ENCODE assay signal across 8 cellular contexts in the genomic region with DNA sequence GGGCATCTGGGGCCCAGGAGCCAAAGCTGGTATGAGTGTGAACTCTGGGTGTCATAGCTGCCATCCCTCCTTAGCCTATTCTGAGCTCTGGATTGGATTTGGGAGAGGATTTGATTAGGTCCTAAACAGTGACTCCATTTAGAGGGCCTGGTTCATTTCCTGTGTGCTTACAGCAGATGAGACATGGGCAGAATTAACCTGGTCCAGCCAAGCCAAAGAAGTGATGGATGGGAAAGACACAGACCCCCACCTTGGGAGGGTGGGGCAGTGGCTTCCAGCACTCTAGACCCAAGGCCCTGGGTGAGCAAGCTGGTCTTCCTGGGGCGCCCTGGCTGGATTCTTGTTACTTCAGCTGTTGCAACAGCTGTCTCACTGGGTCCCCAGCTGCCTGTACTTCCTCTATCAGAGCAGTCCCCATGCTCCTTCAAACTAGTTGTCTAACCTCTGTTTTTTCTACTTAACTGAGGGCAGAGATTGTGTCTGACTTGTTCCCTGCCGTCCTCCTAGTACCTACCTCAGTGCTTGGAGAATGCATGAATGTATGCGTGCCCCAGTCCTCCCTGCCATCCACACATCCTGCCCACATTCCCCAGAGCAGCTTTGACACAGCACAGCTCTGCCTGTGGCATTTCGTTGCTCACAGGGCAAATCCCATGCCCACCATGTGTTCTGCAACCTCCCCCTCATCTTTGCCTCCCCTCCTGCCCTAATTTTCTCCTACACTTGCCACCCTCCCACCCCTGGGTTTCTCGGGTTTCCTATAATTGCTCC.
A peak's percentile ranks its signal among the peaks of the same experiment; 100 is the strongest.
DNase-seq lines count a peak whose midpoint lies in the region; ATAC-seq and TF ChIP-seq lines count a peak whose summit lies in the region.

No MANE protein-coding gene starts in this region.

- peak; percentile 12 for ATAC-seq in HG03196 (IDR thresholded peaks at IDR 0.05; ENCODE audit: unreplicated experiment)
- ATAC-seq in naive thymus-derived CD8-positive, alpha-beta T cell: peak; percentile 8 to 9

- H3K27me3 Mint-ChIP-seq in naive thymus-derived CD8-positive, alpha-beta T cell: no peaks in the 10 kb centered on the region

- DNase-seq in activated naive CD4-positive, alpha-beta T cell treated with Interleukin-2 at 50 U/mL for 16 hours: peak; percentile 9
- DNase-seq in activated naive CD4-positive, alpha-beta T cell (lab: John Stamatoyannopoulos, UW): no peak
- DNase-seq in SHP77 treated with DMSO at 0.1 percent for 48 hours (lab: John Stamatoyannopoulos, UW): peak; percentile 17
- DNase-seq in choroid plexus epithelial cell (ENCODE audit: low read depth): peak; percentile 60
- DNase-seq in naive thymus-derived CD8-positive, alpha-beta T cell: peak in 2 of 10 donors; percentile 11 to 17
- no peak for DNase-seq in midbrain (lab: John Stamatoyannopoulos, UW)
- no peak for DNase-seq in HuH-7 (ENCODE audit: low spot score)

- H3K4me3 Mint-ChIP-seq in naive thymus-derived CD8-positive, alpha-beta T cell: peak overlapping the region; percentile 49 to 92 (median 80)

- no peak overlapping the region for H3K4me3 ChIP-seq in choroid plexus epithelial cell (ENCODE audit: low read depth, low read length)

- H3K9me3 Mint-ChIP-seq in naive thymus-derived CD8-positive, alpha-beta T cell: no peaks in the 10 kb centered on the region

- POLR2A ChIA-PET in naive thymus-derived CD8-positive, alpha-beta T cell (lab: Charles Lee): interaction anchor here (0.6 to 5.3 kb wide), 16 partner anchors 10 to 1350 kb away, joined by 3 to 72 read pairs (median 6); a partner anchor contains a TSS

- peaks cover 42 to 86% (median 80%) of the 10 kb centered on the region in 4 donors for H3K4me1 Mint-ChIP-seq in naive thymus-derived CD8-positive, alpha-beta T cell

- peak overlapping the region; percentile 93 to 97 (median 95) for H3K27ac Mint-ChIP-seq in naive thymus-derived CD8-positive, alpha-beta T cell

- H3K36me3 Mint-ChIP-seq in naive thymus-derived CD8-positive, alpha-beta T cell: peaks cover 0 to 17% (median 4%) of the 10 kb centered on the region in 3 donors

- TF ChIP-seq CTCF in choroid plexus epithelial cell (conservative IDR thresholded peaks at IDR 0.05; ENCODE audit: low read depth, low read length): no peak

Comparison
In these comparisons a context has a peak if more than half of its experiments do, and no peak if none do; other contexts are left out.
1. DNase-seq: peak in activated naive CD4-positive, alpha-beta T cell treated with Interleukin-2 at 50 U/mL for 16 hours (single experiment), SHP77 treated with DMSO at 0.1 percent for 48 hours (single experiment) and choroid plexus epithelial cell (single experiment); none in activated naive CD4-positive, alpha-beta T cell (0 of 4), midbrain (single experiment) and HuH-7 (single experiment).